Comparison of ENCODE assay signal across 8 cellular contexts in the genomic region with DNA sequence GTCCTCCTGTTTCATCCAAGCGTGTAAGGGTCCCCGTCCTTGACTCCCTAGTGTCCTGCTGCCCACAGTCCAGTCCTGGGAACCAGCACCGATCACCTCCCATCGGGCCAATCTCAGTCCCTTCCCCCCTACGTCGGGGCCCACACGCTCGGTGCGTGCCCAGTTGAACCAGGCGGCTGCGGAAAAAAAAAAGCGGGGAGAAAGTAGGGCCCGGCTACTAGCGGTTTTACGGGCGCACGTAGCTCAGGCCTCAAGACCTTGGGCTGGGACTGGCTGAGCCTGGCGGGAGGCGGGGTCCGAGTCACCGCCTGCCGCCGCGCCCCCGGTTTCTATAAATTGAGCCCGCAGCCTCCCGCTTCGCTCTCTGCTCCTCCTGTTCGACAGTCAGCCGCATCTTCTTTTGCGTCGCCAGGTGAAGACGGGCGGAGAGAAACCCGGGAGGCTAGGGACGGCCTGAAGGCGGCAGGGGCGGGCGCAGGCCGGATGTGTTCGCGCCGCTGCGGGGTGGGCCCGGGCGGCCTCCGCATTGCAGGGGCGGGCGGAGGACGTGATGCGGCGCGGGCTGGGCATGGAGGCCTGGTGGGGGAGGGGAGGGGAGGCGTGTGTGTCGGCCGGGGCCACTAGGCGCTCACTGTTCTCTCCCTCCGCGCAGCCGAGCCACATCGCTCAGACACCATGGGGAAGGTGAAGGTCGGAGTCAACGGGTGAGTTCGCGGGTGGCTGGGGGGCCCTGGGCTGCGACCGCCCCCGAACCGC.
A peak's percentile ranks its signal among the peaks of the same experiment; 100 is the strongest.
DNase-seq lines count a peak whose midpoint lies in the region; ATAC-seq, FAIRE-seq and TF ChIP-seq lines count a peak whose summit lies in the region.

A gene (plus strand): TSS at position 360 of the 756 bp plus-strand sequence. CDS start 316 bp downstream, at position 676.

- DNase-seq in ELF-1 (ENCODE audit: low read depth, low spot score) (peak; percentile 97), H54 (ENCODE audit: insufficient read length, low spot score) (peak; percentile 75), fibroblast of peridontal ligament (ENCODE audit: extremely low read depth) (peak; percentile 94)
- peak; percentile 81 for DNase-seq in activated T-helper 9 cell treated with anti-CD3 and anti-CD28 coated beads, Interleukin-2, amount 50 U/mL, for 16 hours (ENCODE audit: low read depth)
- peak; percentile 93 to 94 for DNase-seq in stimulated activated naive CD8-positive, alpha-beta T cell treated with anti-CD3 and anti-CD28 coated beads, Interleukin-15, amount 100 ng/mL, for 72 hours

- H4K20me1 ChIP-seq in Loucy (ENCODE audit: insufficient read depth, low read length, poor library complexity, severe bottlenecking): peaks cover 52% of the 10 kb centered on the region

- peak within 1 kb of the TSS; percentile 82 for H2AFZ ChIP-seq in Loucy (ENCODE audit: low read length)

- H3K4me3 ChIP-seq in Loucy (ENCODE audit: low read length, poor library complexity, severe bottlenecking): peak within 1 kb of the TSS; percentile 86

- no peak for FAIRE-seq in H54 (lab: Jason Lieb, UNC)

- peaks cover 39% of the 10 kb centered on the region for H3K4me1 Mint-ChIP-seq in nephron
- peaks cover 79% of the 10 kb centered on the region for H3K4me1 Mint-ChIP-seq in stimulated activated naive CD8-positive, alpha-beta T cell treated with anti-CD3 and anti-CD28 coated beads, Interleukin-15, amount 100 ng/mL, for 72 hours

- peak within 1 kb of the TSS; percentile 97 to 99 (median 99) for H3K27ac Mint-ChIP-seq in nephron
- peak within 1 kb of the TSS; percentile 98 to 99 for H3K27ac Mint-ChIP-seq in stimulated activated naive CD8-positive, alpha-beta T cell treated with anti-CD3 and anti-CD28 coated beads, Interleukin-15, amount 100 ng/mL, for 72 hours

- peaks cover 70% of the 10 kb centered on the region for H3K79me2 ChIP-seq in Loucy (ENCODE audit: insufficient read depth, low read length)

- ATAC-seq in stimulated activated naive CD8-positive, alpha-beta T cell treated with anti-CD3 and anti-CD28 coated beads, Interleukin-15, amount 100 ng/mL, for 72 hours: peak; percentile 74

- peak within 1 kb of the TSS; percentile 88 to 95 (median 93) for H3K4me3 Mint-ChIP-seq in nephron
- peak within 1 kb of the TSS; percentile 96 to 98 for H3K4me3 Mint-ChIP-seq in stimulated activated naive CD8-positive, alpha-beta T cell treated with anti-CD3 and anti-CD28 coated beads, Interleukin-15, amount 100 ng/mL, for 72 hours

- peaks cover 46% of the 10 kb centered on the region for H3K36me3 Mint-ChIP-seq in nephron (ENCODE audit: low read depth)

- H3F3A ChIP-seq in Loucy (ENCODE audit: low read depth): peaks cover 21% of the 10 kb centered on the region; the same call in 1 of the 2 replicates

- TF ChIP-seq POLR2A in H54 (IDR thresholded peaks at IDR 0.05; ENCODE audit: low read depth, low read length): peak; percentile 99
- TF ChIP-seq POLR2A in Raji (IDR thresholded peaks at IDR 0.05; ENCODE audit: insufficient read depth, low read depth, low read length): peak; percentile 98

- H3K27me3 ChIP-seq in Loucy (ENCODE audit: insufficient read depth, low read length, poor library complexity, severe bottlenecking): peaks cover 10% of the 10 kb centered on the region

- H3K27me3 Mint-ChIP-seq in nephron (ENCODE audit: low read depth): no peaks in the 10 kb centered on the region
- no peaks in the 10 kb centered on the region for H3K27me3 Mint-ChIP-seq in stimulated activated naive CD8-positive, alpha-beta T cell treated with anti-CD3 and anti-CD28 coated beads, Interleukin-15, amount 100 ng/mL, for 72 hours

- peak within 1 kb of the TSS; percentile 99 for H3K4me2 ChIP-seq in Loucy (ENCODE audit: low read depth, low read length, poor library complexity, severe bottlenecking)

- H3K9me3 Mint-ChIP-seq in nephron: no peaks in the 10 kb centered on the region
- H3K9me3 Mint-ChIP-seq in stimulated activated naive CD8-positive, alpha-beta T cell treated with anti-CD3 and anti-CD28 coated beads, Interleukin-15, amount 100 ng/mL, for 72 hours: no peaks in the 10 kb centered on the region

- H3K9ac ChIP-seq in Loucy (ENCODE audit: low read depth, low read length, poor library complexity, severe bottlenecking): peak within 1 kb of the TSS; percentile 100

- TF ChIP-seq CTCF in Loucy (conservative IDR thresholded peaks at IDR 0.05; ENCODE audit: low read length) (no peak), nephron (IDR thresholded peaks at IDR 0.05; ENCODE audit: unreplicated experiment in 3 of 3) (no peak)

- no peaks in the 10 kb centered on the region for H3K9me2 ChIP-seq in Loucy (replicated peaks; ENCODE audit: low read depth, low read length)

- peaks cover 75% of the 10 kb centered on the region for H3K36me3 ChIP-seq in Loucy (ENCODE audit: insufficient read depth, low read length)

- H3K4me1 ChIP-seq in Loucy (ENCODE audit: insufficient read depth, low read length, poor library complexity, severe bottlenecking): peaks cover 33% of the 10 kb centered on the region

- H3K9me3 ChIP-seq in Loucy (ENCODE audit: insufficient read depth, low read depth, low read length): no peaks in the 10 kb centered on the region

Comparison
In these comparisons a context has a peak if more than half of its experiments do, and no peak if none do; other contexts are left out.
1. Peak in every context shown above with its lines: DNase-seq, ATAC-seq and H3K4me3 ChIP-seq.